ENCODE assay signal across 1 cellular context in the genomic region with DNA sequence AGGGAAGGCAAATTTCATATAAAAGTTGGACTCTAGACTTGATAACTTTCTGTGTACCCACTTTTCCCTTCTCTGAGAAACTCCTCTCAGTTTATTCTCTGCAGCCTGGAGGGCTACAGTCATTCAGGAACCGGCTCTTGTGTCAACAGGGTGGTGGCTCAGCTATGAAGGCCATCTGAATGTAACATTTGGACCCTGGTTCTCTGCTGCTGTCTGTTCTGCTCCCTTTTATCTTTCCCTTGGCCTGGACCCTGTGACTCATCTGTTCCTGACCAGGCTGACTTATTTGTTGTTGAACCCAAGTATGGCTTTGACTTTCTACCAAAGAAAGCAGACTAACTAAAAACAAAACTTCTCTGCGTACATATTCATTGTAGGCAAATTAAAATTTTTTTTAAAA.
TF ChIP-seq lines count a peak whose summit lies in the region.

No MANE protein-coding gene starts in this region.

TF ChIP-seq in HepG2, 621 proteins besides CTCF, POLR2A, EP300 and RAD21 (continued from another document and continues in another):
- TF ChIP-seq, protein P1, sequence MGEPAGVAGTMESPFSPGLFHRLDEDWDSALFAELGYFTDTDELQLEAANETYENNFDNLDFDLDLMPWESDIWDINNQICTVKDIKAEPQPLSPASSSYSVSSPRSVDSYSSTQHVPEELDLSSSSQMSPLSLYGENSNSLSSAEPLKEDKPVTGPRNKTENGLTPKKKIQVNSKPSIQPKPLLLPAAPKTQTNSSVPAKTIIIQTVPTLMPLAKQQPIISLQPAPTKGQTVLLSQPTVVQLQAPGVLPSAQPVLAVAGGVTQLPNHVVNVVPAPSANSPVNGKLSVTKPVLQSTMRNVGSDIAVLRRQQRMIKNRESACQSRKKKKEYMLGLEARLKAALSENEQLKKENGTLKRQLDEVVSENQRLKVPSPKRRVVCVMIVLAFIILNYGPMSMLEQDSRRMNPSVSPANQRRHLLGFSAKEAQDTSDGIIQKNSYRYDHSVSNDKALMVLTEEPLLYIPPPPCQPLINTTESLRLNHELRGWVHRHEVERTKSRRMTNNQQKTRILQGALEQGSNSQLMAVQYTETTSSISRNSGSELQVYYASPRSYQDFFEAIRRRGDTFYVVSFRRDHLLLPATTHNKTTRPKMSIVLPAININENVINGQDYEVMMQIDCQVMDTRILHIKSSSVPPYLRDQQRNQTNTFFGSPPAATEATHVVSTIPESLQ (CRISPR knock-in tag; conservative IDR thresholded peaks at IDR 0.05) = no peak
- TF ChIP-seq KDM5B (CRISPR knock-in tag; IDR thresholded peaks at IDR 0.05; ENCODE audit: borderline replicate concordance) (no peak), ZNF564 (CRISPR knock-in tag; IDR thresholded peaks at IDR 0.05) (no peak), PHF21A (CRISPR knock-in tag; IDR thresholded peaks at IDR 0.05) (peak; percentile 87), NFRKB (IDR thresholded peaks at IDR 0.05) (no peak), MAZ (IDR thresholded peaks at IDR 0.05; ENCODE audit: borderline replicate concordance, low read depth, low read length) (no peak), MAZ (CRISPR knock-in tag; IDR thresholded peaks at IDR 0.05; ENCODE audit: low read depth) (no peak), PAX8 (CRISPR knock-in tag; IDR thresholded peaks at IDR 0.05; ENCODE audit: borderline replicate concordance) (no peak), ZFP82 (CRISPR knock-in tag; IDR thresholded peaks at IDR 0.05; ENCODE audit: borderline replicate concordance) (no peak), RNF2 (conservative IDR thresholded peaks at IDR 0.05; ENCODE audit: low read depth) (no peak), SUZ12 (IDR thresholded peaks at IDR 0.05; ENCODE audit: low read depth, low read length) (no peak), ZC3H4 (CRISPR knock-in tag; IDR thresholded peaks at IDR 0.05; ENCODE audit: borderline replicate concordance) (no peak), ZNF225 (CRISPR knock-in tag; IDR thresholded peaks at IDR 0.05) (no peak), ZNF292 (CRISPR knock-in tag; IDR thresholded peaks at IDR 0.05; ENCODE audit: borderline replicate concordance, low read depth) (no peak), KMT2A (CRISPR knock-in tag; IDR thresholded peaks at IDR 0.05) (no peak), ZNF552 (CRISPR knock-in tag; IDR thresholded peaks at IDR 0.05; ENCODE audit: borderline replicate concordance) (no peak), ZNF614 (CRISPR knock-in tag; IDR thresholded peaks at IDR 0.05; ENCODE audit: borderline replicate concordance) (peak; percentile 67; the same call in 1 of the 2 replicates), XBP1 (CRISPR knock-in tag; IDR thresholded peaks at IDR 0.05) (no peak), ZKSCAN8 (CRISPR knock-in tag; IDR thresholded peaks at IDR 0.05; ENCODE audit: borderline replicate concordance) (peak; percentile 82; the same call in 1 of the 2 replicates), WIZ (CRISPR knock-in tag; IDR thresholded peaks at IDR 0.05) (0 out of 2 replicates have a peak, but pooled peaks have one; percentile 45), MAF1 (CRISPR knock-in tag; IDR thresholded peaks at IDR 0.05; ENCODE audit: borderline replicate concordance) (no peak), ASH2L (IDR thresholded peaks at IDR 0.05; ENCODE audit: insufficient read length, low read depth, low read length) (peak; percentile 59), NR2F1 (CRISPR knock-in tag; IDR thresholded peaks at IDR 0.05) (peak in 1 of 2 experiments; percentile 73; a peak in 2 of 4 replicates), RARA (CRISPR knock-in tag; IDR thresholded peaks at IDR 0.05) (peak; percentile 83), ZBTB1 (CRISPR knock-in tag; IDR thresholded peaks at IDR 0.05; ENCODE audit: borderline replicate concordance) (no peak), STAG1 (CRISPR knock-in tag; IDR thresholded peaks at IDR 0.05) (peak; percentile 23), NR2F2 (IDR thresholded peaks at IDR 0.05; ENCODE audit: borderline replicate concordance, low read depth) (0 out of 2 replicates have a peak, but pooled peaks have one; percentile 31), KLF15 (CRISPR knock-in tag; IDR thresholded peaks at IDR 0.05; ENCODE audit: borderline replicate concordance) (no peak), SIX4 (CRISPR knock-in tag; IDR thresholded peaks at IDR 0.05) (no peak), TCF12 (IDR thresholded peaks at IDR 0.05) (no peak), TCF12 (CRISPR knock-in tag; IDR thresholded peaks at IDR 0.05) (no peak)
- TF ChIP-seq, protein P2, sequence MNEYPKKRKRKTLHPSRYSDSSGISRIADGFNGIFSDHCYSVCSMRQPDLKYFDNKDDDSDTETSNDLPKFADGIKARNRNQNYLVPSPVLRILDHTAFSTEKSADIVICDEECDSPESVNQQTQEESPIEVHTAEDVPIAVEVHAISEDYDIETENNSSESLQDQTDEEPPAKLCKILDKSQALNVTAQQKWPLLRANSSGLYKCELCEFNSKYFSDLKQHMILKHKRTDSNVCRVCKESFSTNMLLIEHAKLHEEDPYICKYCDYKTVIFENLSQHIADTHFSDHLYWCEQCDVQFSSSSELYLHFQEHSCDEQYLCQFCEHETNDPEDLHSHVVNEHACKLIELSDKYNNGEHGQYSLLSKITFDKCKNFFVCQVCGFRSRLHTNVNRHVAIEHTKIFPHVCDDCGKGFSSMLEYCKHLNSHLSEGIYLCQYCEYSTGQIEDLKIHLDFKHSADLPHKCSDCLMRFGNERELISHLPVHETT (CRISPR knock-in tag; conservative IDR thresholded peaks at IDR 0.05) = no peak
- TF ChIP-seq, protein P3, sequence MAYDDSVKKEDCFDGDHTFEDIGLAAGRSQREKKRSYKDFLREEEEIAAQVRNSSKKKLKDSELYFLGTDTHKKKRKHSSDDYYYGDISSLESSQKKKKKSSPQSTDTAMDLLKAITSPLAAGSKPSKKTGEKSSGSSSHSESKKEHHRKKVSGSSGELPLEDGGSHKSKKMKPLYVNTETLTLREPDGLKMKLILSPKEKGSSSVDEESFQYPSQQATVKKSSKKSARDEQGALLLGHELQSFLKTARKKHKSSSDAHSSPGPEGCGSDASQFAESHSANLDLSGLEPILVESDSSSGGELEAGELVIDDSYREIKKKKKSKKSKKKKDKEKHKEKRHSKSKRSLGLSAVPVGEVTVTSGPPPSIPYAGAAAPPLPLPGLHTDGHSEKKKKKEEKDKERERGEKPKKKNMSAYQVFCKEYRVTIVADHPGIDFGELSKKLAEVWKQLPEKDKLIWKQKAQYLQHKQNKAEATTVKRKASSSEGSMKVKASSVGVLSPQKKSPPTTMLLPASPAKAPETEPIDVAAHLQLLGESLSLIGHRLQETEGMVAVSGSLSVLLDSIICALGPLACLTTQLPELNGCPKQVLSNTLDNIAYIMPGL (CRISPR knock-in tag; IDR thresholded peaks at IDR 0.05; ENCODE audit: borderline replicate concordance in 1 of 2, low read depth in 1 of 2) = no peak
- TF ChIP-seq, protein P4, sequence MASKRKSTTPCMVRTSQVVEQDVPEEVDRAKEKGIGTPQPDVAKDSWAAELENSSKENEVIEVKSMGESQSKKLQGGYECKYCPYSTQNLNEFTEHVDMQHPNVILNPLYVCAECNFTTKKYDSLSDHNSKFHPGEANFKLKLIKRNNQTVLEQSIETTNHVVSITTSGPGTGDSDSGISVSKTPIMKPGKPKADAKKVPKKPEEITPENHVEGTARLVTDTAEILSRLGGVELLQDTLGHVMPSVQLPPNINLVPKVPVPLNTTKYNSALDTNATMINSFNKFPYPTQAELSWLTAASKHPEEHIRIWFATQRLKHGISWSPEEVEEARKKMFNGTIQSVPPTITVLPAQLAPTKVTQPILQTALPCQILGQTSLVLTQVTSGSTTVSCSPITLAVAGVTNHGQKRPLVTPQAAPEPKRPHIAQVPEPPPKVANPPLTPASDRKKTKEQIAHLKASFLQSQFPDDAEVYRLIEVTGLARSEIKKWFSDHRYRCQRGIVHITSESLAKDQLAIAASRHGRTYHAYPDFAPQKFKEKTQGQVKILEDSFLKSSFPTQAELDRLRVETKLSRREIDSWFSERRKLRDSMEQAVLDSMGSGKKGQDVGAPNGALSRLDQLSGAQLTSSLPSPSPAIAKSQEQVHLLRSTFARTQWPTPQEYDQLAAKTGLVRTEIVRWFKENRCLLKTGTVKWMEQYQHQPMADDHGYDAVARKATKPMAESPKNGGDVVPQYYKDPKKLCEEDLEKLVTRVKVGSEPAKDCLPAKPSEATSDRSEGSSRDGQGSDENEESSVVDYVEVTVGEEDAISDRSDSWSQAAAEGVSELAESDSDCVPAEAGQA (IDR thresholded peaks at IDR 0.05; ENCODE audit: low read depth) = no peak
- TF ChIP-seq, protein P4 (CRISPR knock-in tag; IDR thresholded peaks at IDR 0.05; ENCODE audit: borderline replicate concordance) = 0 out of 2 replicates have a peak, but pooled peaks have one; percentile 8
- TF ChIP-seq, protein P5, sequence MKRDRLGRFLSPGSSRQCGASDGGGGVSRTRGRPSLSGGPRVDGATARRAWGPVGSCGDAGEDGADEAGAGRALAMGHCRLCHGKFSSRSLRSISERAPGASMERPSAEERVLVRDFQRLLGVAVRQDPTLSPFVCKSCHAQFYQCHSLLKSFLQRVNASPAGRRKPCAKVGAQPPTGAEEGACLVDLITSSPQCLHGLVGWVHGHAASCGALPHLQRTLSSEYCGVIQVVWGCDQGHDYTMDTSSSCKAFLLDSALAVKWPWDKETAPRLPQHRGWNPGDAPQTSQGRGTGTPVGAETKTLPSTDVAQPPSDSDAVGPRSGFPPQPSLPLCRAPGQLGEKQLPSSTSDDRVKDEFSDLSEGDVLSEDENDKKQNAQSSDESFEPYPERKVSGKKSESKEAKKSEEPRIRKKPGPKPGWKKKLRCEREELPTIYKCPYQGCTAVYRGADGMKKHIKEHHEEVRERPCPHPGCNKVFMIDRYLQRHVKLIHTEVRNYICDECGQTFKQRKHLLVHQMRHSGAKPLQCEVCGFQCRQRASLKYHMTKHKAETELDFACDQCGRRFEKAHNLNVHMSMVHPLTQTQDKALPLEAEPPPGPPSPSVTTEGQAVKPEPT (CRISPR knock-in tag; IDR thresholded peaks at IDR 0.05; ENCODE audit: low read depth) = no peak
- TF ChIP-seq, protein P6, sequence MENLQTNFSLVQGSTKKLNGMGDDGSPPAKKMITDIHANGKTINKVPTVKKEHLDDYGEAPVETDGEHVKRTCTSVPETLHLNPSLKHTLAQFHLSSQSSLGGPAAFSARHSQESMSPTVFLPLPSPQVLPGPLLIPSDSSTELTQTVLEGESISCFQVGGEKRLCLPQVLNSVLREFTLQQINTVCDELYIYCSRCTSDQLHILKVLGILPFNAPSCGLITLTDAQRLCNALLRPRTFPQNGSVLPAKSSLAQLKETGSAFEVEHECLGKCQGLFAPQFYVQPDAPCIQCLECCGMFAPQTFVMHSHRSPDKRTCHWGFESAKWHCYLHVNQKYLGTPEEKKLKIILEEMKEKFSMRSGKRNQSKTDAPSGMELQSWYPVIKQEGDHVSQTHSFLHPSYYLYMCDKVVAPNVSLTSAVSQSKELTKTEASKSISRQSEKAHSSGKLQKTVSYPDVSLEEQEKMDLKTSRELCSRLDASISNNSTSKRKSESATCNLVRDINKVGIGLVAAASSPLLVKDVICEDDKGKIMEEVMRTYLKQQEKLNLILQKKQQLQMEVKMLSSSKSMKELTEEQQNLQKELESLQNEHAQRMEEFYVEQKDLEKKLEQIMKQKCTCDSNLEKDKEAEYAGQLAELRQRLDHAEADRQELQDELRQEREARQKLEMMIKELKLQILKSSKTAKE (CRISPR knock-in tag; IDR thresholded peaks at IDR 0.05; ENCODE audit: borderline replicate concordance) = peak; percentile 45; the same call in 1 of the 2 replicates
- TF ChIP-seq, protein P7, sequence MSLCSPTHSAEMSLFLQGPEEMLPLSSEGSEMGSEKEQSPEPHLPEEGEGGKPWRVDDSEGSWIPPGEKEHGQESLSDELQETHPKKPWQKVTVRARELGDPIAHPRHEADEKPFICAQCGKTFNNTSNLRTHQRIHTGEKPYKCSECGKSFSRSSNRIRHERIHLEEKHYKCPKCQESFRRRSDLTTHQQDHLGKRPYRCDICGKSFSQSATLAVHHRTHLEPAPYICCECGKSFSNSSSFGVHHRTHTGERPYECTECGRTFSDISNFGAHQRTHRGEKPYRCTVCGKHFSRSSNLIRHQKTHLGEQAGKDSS (CRISPR knock-in tag; IDR thresholded peaks at IDR 0.05; ENCODE audit: borderline replicate concordance, low read depth) = peak; percentile 47; the same call in 1 of the 2 replicates
- TF ChIP-seq, protein P8, sequence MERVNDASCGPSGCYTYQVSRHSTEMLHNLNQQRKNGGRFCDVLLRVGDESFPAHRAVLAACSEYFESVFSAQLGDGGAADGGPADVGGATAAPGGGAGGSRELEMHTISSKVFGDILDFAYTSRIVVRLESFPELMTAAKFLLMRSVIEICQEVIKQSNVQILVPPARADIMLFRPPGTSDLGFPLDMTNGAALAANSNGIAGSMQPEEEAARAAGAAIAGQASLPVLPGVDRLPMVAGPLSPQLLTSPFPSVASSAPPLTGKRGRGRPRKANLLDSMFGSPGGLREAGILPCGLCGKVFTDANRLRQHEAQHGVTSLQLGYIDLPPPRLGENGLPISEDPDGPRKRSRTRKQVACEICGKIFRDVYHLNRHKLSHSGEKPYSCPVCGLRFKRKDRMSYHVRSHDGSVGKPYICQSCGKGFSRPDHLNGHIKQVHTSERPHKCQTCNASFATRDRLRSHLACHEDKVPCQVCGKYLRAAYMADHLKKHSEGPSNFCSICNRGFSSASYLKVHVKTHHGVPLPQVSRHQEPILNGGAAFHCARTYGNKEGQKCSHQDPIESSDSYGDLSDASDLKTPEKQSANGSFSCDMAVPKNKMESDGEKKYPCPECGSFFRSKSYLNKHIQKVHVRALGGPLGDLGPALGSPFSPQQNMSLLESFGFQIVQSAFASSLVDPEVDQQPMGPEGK (CRISPR knock-in tag; IDR thresholded peaks at IDR 0.05) = peak; percentile 37; the same call in 1 of the 2 replicates
- TF ChIP-seq, protein P9, sequence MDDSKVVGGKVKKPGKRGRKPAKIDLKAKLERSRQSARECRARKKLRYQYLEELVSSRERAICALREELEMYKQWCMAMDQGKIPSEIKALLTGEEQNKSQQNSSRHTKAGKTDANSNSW (CRISPR knock-in tag; IDR thresholded peaks at IDR 0.05; ENCODE audit: borderline replicate concordance) = no peak
- TF ChIP-seq, protein P10, sequence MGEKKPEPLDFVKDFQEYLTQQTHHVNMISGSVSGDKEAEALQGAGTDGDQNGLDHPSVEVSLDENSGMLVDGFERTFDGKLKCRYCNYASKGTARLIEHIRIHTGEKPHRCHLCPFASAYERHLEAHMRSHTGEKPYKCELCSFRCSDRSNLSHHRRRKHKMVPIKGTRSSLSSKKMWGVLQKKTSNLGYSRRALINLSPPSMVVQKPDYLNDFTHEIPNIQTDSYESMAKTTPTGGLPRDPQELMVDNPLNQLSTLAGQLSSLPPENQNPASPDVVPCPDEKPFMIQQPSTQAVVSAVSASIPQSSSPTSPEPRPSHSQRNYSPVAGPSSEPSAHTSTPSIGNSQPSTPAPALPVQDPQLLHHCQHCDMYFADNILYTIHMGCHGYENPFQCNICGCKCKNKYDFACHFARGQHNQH (CRISPR knock-in tag; IDR thresholded peaks at IDR 0.05) = peak; percentile 99
